Comparison of ENCODE assay signal across 18 cellular contexts in the genomic region with DNA sequence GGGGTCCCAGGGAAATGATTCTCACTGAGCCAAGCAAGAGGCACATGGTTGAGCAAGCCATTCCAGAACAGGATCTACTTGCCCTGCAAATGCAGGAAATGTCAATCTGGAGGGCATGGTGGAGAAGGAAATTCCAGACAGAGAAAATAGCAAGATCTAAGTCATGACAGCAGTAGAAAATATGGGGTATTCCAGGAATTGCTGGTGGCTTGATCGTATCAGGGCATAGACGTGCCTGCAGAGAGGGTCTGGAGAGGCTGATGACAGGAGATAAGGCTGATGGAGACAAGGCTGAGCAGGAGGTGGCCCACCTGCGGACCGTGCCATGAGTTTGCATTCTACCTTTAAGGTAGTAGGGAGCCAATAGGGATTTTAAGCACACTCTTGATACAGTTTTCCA.
DNase-seq lines count a peak whose midpoint lies in the region; ATAC-seq, FAIRE-seq and TF ChIP-seq lines count a peak whose summit lies in the region.
"Had no signal": no experiment of that assay in that cellular context is flagged by ENCODE, and none has a peak within 500 bp of the region (broad histone marks: within the 10 kb centered on the region; RNA-seq: fewer than 3 reads in every experiment).

No MANE protein-coding gene starts in this region.

- H3K9ac ChIP-seq in SK-N-SH (no peak overlapping the region), H1 (replicated peaks in 1 of 4; ENCODE audit: extremely low read depth in 1 of 4, low read depth in 3 of 4, low read length in 3 of 4) (no peak overlapping the region), mesendoderm (ENCODE audit: low read length) (no peak overlapping the region)
- H3K9ac ChIP-seq: GM23248 had no signal

- H3K56ac ChIP-seq in H1 (replicated peaks; ENCODE audit: insufficient read length, low read depth, low read length) (no peak overlapping the region), mesendoderm (ENCODE audit: low read length) (peak overlapping the region; percentile 77)

- H2BK120ac ChIP-seq in H1 (replicated peaks; ENCODE audit: low read depth, low read length) (no peak overlapping the region), mesendoderm (ENCODE audit: low read depth, low read length) (peak overlapping the region; percentile 49)

- no peaks in the 10 kb centered on the region for H3K9me2 ChIP-seq in SK-N-SH

- H2AFZ ChIP-seq in SK-N-SH (ENCODE audit: low read depth) (no peak overlapping the region), H1 (ENCODE audit: low read length) (no peak overlapping the region)
- H2AFZ ChIP-seq: GM23248 had no signal

- H3F3A ChIP-seq in SK-N-SH (replicated peaks; ENCODE audit: insufficient read depth), result no peaks in the 10 kb centered on the region

- 29% methylated on average over 4 of the region's 4 CpGs for WGBS in SK-N-SH (ENCODE audit: low lambda C conversion rate)
- WGBS in H1 (ENCODE audit: extremely low coverage in 1 of 2, insufficient coverage in 1 of 2, insufficient read length in 1 of 2, insufficient replicate concordance in 2 of 2, low coverage in 1 of 2, low lambda C conversion rate in 2 of 2, missing lambda C conversion rate in 1 of 2), 2 experiments, result 97% methylated on average over 4 of the region's 4 CpGs; no CpG with 5 or more reads in 1 of the 2 experiments
- no CpG with 5 or more reads among the region's 4 CpGs for WGBS in mesendoderm (ENCODE audit: extremely low coverage, insufficient coverage, low lambda C conversion rate)

- H3K23me2 ChIP-seq in H1 (ENCODE audit: low read depth, low read length), result no peaks in the 10 kb centered on the region; the same call in 1 of the 2 replicates

- FAIRE-seq in H1 (lab: Jason Lieb, UNC), result no peak
- FAIRE-seq: A204.1, D721Med had no signal

- H3K18ac ChIP-seq in H1 (ENCODE audit: extremely low read depth, low read length), result no peak overlapping the region
- peak overlapping the region; percentile 63 for H3K18ac ChIP-seq in mesendoderm (ENCODE audit: low read length)

- H3K79me2 ChIP-seq in SK-N-SH (ENCODE audit: insufficient read depth) (no peaks in the 10 kb centered on the region), H1 (ENCODE audit: control insufficient read depth in 1 of 2, insufficient read depth in 2 of 2, low read length in 2 of 2) (no peaks in the 10 kb centered on the region), mesendoderm (ENCODE audit: control insufficient read depth, insufficient read depth, low read length) (no peaks in the 10 kb centered on the region)

- H2BK5ac ChIP-seq in H1 (ENCODE audit: low read depth, low read length), result no peak overlapping the region
- H2BK5ac ChIP-seq in mesendoderm (ENCODE audit: low read length), result peak overlapping the region; percentile 96

- H3K4me3 ChIP-seq in SK-N-SH (ENCODE audit: low read depth in 2 of 2, low read length in 1 of 2) (no peak overlapping the region), H1 (ENCODE audit: extremely low read depth in 1 of 4, insufficient read depth in 2 of 4, low read depth in 3 of 4, low read length in 4 of 4) (no peak overlapping the region), mesendoderm (ENCODE audit: low read length) (no peak overlapping the region), SJCRH30 (no peak overlapping the region), BE2C (ENCODE audit: low read depth, low read length) (no peak overlapping the region)
- H3K4me3 ChIP-seq: GM23248 had no signal

- H3K9me3 ChIP-seq in SK-N-SH (no peaks in the 10 kb centered on the region), H1 (ENCODE audit: insufficient read depth in 2 of 2, low read depth in 1 of 2, low read length in 1 of 2) (no peaks in the 10 kb centered on the region), SJCRH30 (replicated peaks) (no peaks in the 10 kb centered on the region), BE2C (no peaks in the 10 kb centered on the region)

- TF ChIP-seq POLR2A in H1 (IDR thresholded peaks at IDR 0.05; ENCODE audit: control extremely low read depth in 1 of 2, low read depth in 2 of 2, low read length in 2 of 2), result no peak

- H4K5ac ChIP-seq in H1 (ENCODE audit: insufficient read length, low read depth, low read length), result no peak overlapping the region
- H4K5ac ChIP-seq in mesendoderm (ENCODE audit: low read length), result peak overlapping the region; percentile 33

- H4K20me1 ChIP-seq in SK-N-SH (ENCODE audit: insufficient read depth) (no peaks in the 10 kb centered on the region), H1 (replicated peaks in 1 of 2; ENCODE audit: control insufficient read depth in 1 of 2, insufficient read depth in 2 of 2, low read length in 2 of 2) (peaks cover 0 to 3% of the 10 kb centered on the region in 2 experiments)

- H3K27ac ChIP-seq in SK-N-SH (ENCODE audit: low read depth in 2 of 2, low read length in 1 of 2), result peak overlapping the region in 1 of 2 experiments; percentile 47; a peak in 2 of 4 replicates
- H3K27ac ChIP-seq in H1 (ENCODE audit: low read depth, low read length), result no peak overlapping the region
- H3K27ac ChIP-seq in mesendoderm (ENCODE audit: low read depth, low read length), result peak overlapping the region; percentile 61
- H3K27ac ChIP-seq in SJCRH30, result no peak overlapping the region
- H3K27ac ChIP-seq: C4-2B, GM23248, HL-60 had no signal

- TF ChIP-seq RAD21 in SK-N-SH (IDR thresholded peaks at IDR 0.05; ENCODE audit: low read length) (no peak), H1 (IDR thresholded peaks at IDR 0.05 in 1 of 2, conservative IDR thresholded peaks at IDR 0.05 in 1 of 2; ENCODE audit: low read depth in 2 of 2, low read length in 2 of 2) (no peak)

- H4K8ac ChIP-seq in H1 (ENCODE audit: extremely low read depth, insufficient read depth, low read length) (no peak overlapping the region), mesendoderm (ENCODE audit: low read depth, low read length) (no peak overlapping the region)

- H3K4me2 ChIP-seq in SK-N-SH (no peak overlapping the region), H1 (ENCODE audit: insufficient read depth in 1 of 2, low read depth in 2 of 2, low read length in 2 of 2) (no peak overlapping the region), mesendoderm (ENCODE audit: low read length) (no peak overlapping the region)

- H3K23ac ChIP-seq in H1 (ENCODE audit: insufficient read length) (no peak overlapping the region), mesendoderm (ENCODE audit: low read length) (no peak overlapping the region)

- no peak for ATAC-seq in GM21447 (IDR thresholded peaks at IDR 0.05; ENCODE audit: unreplicated experiment)

- no peaks in the 10 kb centered on the region for H3K36me3 ChIP-seq in SK-N-SH (replicated peaks in 1 of 2; ENCODE audit: control insufficient read depth in 1 of 2, insufficient read depth in 2 of 2, low read length in 1 of 2)
- H3K36me3 ChIP-seq in H1 (ENCODE audit: control insufficient read depth in 2 of 4, insufficient read depth in 4 of 4, low read length in 3 of 4), result no peaks in the 10 kb centered on the region; a peak in 2 of 8 replicates
- H3K36me3 ChIP-seq in mesendoderm (ENCODE audit: control insufficient read depth, insufficient read depth, low read length), result no peaks in the 10 kb centered on the region
- H3K36me3 ChIP-seq in SJCRH30, result no peaks in the 10 kb centered on the region
- no peaks in the 10 kb centered on the region for H3K36me3 ChIP-seq in BE2C

- no peak for TF ChIP-seq CTCF in SK-N-SH (IDR thresholded peaks at IDR 0.05)
- no peak for TF ChIP-seq CTCF in H1 (IDR thresholded peaks at IDR 0.05; ENCODE audit: control extremely low read depth in 1 of 3, insufficient read depth in 1 of 3, low read depth in 1 of 3, low read length in 3 of 3)
- TF ChIP-seq CTCF in BE2C (IDR thresholded peaks at IDR 0.05; ENCODE audit: low read depth, low read length), result no peak

- H2BK15ac ChIP-seq in H1 (ENCODE audit: low read length) (peak overlapping the region; percentile 38; the same call in 1 of the 2 replicates), mesendoderm (replicated peaks; ENCODE audit: low read depth) (no peak overlapping the region)

- H2AK5ac ChIP-seq in H1 (ENCODE audit: low read depth, low read length), result no peak overlapping the region
- peak overlapping the region; percentile 77 for H2AK5ac ChIP-seq in mesendoderm (ENCODE audit: low read length)

- CTCF ChIA-PET in SK-N-SH (lab: Yijun Ruan, JAX) (no interaction called here), H1 (lab: Charles Lee; ENCODE audit: partially characterized antibody) (no interaction called here)

- H3K27me3 ChIP-seq in SK-N-SH (ENCODE audit: insufficient read depth) (no peaks in the 10 kb centered on the region), H1 (replicated peaks in 1 of 4; ENCODE audit: control insufficient read depth in 3 of 4, extremely low read depth in 1 of 4, insufficient read depth in 3 of 4, low read length in 3 of 4) (peaks cover 0 to 6% (median 0%) of the 10 kb centered on the region in 4 experiments; a peak in 2 of 7 replicates), mesendoderm (ENCODE audit: insufficient read depth, low read length, poor library complexity) (no peaks in the 10 kb centered on the region), SJCRH30 (no peaks in the 10 kb centered on the region), BE2C (no peaks in the 10 kb centered on the region)

- no peak overlapping the region for H2BK12ac ChIP-seq in H1 (ENCODE audit: low read depth, low read length)

- H3K4me1 ChIP-seq in SK-N-SH (ENCODE audit: control insufficient read depth in 1 of 2, insufficient read depth in 2 of 2, low read depth in 1 of 2, low read length in 1 of 2) (peaks cover 0 to 28% of the 10 kb centered on the region in 2 experiments; a peak in 1 of 4 replicates), H1 (replicated peaks in 1 of 4; ENCODE audit: control insufficient read depth in 3 of 4, insufficient read depth in 4 of 4, low read length in 3 of 4) (peaks cover 0 to 9% (median 3%) of the 10 kb centered on the region in 4 experiments; a peak in 4 of 7 replicates), mesendoderm (ENCODE audit: control insufficient read depth, low read depth, low read length) (peaks cover 44% of the 10 kb centered on the region), SJCRH30 (no peaks in the 10 kb centered on the region), BE2C (peaks cover 15% of the 10 kb centered on the region)

- H3K14ac ChIP-seq in H1 (ENCODE audit: insufficient read length), result no peak overlapping the region

- TF ChIP-seq EP300 in SK-N-SH (IDR thresholded peaks at IDR 0.05; ENCODE audit: borderline replicate concordance in 1 of 2, low read depth in 1 of 2, low read length in 1 of 2) (peak in 1 of 2 experiments; percentile 73; a peak in 2 of 4 replicates), H1 (IDR thresholded peaks at IDR 0.05; ENCODE audit: borderline replicate concordance in 1 of 2, low read depth in 2 of 2, low read length in 2 of 2) (no peak)

- H4K91ac ChIP-seq in H1 (replicated peaks; ENCODE audit: insufficient read length, low read length), result no peak overlapping the region

- H2BK20ac ChIP-seq in H1 (ENCODE audit: low read length), result no peak overlapping the region

- DNase-seq in SK-N-SH (no peak), H1 (ENCODE audit: low read depth in 1 of 2, low spot score in 2 of 2) (no peak), mesendoderm (peak; percentile 78), SJCRH30 (no peak), BE2C (no peak)
- no peak for DNase-seq in stimulated activated CD4-positive, alpha-beta T cell treated with anti-CD3 and anti-CD28 coated beads, Interleukin-4, amount 100 ng/mL, for 4 hours
- DNase-seq: CD4-positive, alpha-beta memory T cell; DMS153; DMS79 treated with DMSO at 0.1 percent for 48 hours; EL; GDM1; GM23248; H7 had no signal

- H3K4ac ChIP-seq in H1 (replicated peaks; ENCODE audit: insufficient read length, low read depth, low read length) (no peak overlapping the region), mesendoderm (ENCODE audit: low read depth, low read length) (peak overlapping the region; percentile 84)

- H3K79me1 ChIP-seq in H1 (ENCODE audit: low read depth, low read length) (no peaks in the 10 kb centered on the region), mesendoderm (ENCODE audit: low read length) (no peaks in the 10 kb centered on the region)

- POLR2A ChIA-PET in SK-N-SH (lab: Yijun Ruan, JAX) (no interaction called here), H1 (lab: Charles Lee; ENCODE audit: partially characterized antibody) (no interaction called here)
